ENCODE assay signal across 1 cellular context in genomic region chr10:32950457-32951109, GRCh38.
TF ChIP-seq lines count a peak whose summit lies in the region.

No MANE protein-coding gene starts in this region.

TF ChIP-seq in HEK293, 187 proteins besides CTCF, POLR2A, EP300 and RAD21 (continued from another document):
- TF ChIP-seq ZNF549 (tag by site-specific recombination; IDR thresholded peaks at IDR 0.05) (no peak), BCL11A (tag by site-specific recombination; IDR thresholded peaks at IDR 0.05; ENCODE audit: low read depth) (no peak), SETDB1 (IDR thresholded peaks at IDR 0.05; ENCODE audit: insufficient read length, low read length) (no peak), SP7 (tag by site-specific recombination; IDR thresholded peaks at IDR 0.05) (peak; percentile 99), PBX3 (CRISPR knock-in tag; IDR thresholded peaks at IDR 0.05) (no peak)
